Comparison of ENCODE assay signal across 14 cellular contexts in genomic region chr7:95491634-95492314, GRCh38. TPM values are rescaled to one million over a fixed set of nuclear protein-coding genes. Genes with fewer than 3 reads are reported as not detected.
DNase-seq lines count a peak whose midpoint lies in the region; ATAC-seq, FAIRE-seq and TF ChIP-seq lines count a peak whose summit lies in the region.
"Had no signal": no experiment of that assay in that cellular context is flagged by ENCODE, and none has a peak within 500 bp of the region (broad histone marks: within the 10 kb centered on the region; RNA-seq: fewer than 3 reads in every experiment).

No MANE protein-coding gene starts in this region.

- no peak for TF ChIP-seq CTCF in lower leg skin (IDR thresholded peaks at IDR 0.05)

- ATAC-seq in HG03457 (IDR thresholded peaks at IDR 0.05; ENCODE audit: unreplicated experiment), result no peak
- ATAC-seq: activated CD4-positive, CD25-positive, alpha-beta regulatory T cell treated with anti-CD3 and anti-CD28 coated beads, Interleukin-2, amount 50 U/mL, for 24 hours had no signal

- no peak overlapping the region for H3K4me3 ChIP-seq in lower leg skin (ENCODE audit: low read depth, poor library complexity, severe bottlenecking)
- H3K4me3 ChIP-seq: lower lobe of right lung had no signal

- no peak for FAIRE-seq in HTR-8/SVneo (lab: Jason Lieb, UNC)

- TF ChIP-seq POLR2A in lower leg skin (IDR thresholded peaks at IDR 0.05), result no peak

- WGBS in lower leg skin, 2 donors, result 65 to 67% methylated on average over 2 of the region's 2 CpGs

- intact Hi-C loops in lower leg skin (cut with DNase I; ENCODE audit: low total_unique reads), result no loop called here

- peak; percentile 36 for DNase-seq in DMS79 (lab: John Stamatoyannopoulos, UW)
- peak; percentile 86 for DNase-seq in M059J (ENCODE audit: low read depth)
- DNase-seq in RPMI8226, result peak; percentile 62
- DNase-seq in kidney tubule cell (ENCODE audit: low spot score), result peak; percentile 96
- DNase-seq in D341Med (ENCODE audit: low spot score), result no peak
- no peak for DNase-seq in HTR-8/SVneo (ENCODE audit: insufficient read length, low spot score)
- DNase-seq in lower leg skin (ENCODE audit: low spot score in 2 of 2), result no peak
- DNase-seq: cerebellar nuclear complex; lower lobe of right lung; Right ventricle myocardium superior; stimulated activated CD4-positive, alpha-beta T cell treated with anti-CD3 and anti-CD28 coated beads, Interleukin-4, amount 100 ng/mL, for 24 hours had no signal

RNA-seq across cellular contexts. Expression of gene ASB4, which starts 6.0 kb away (rescaled TPM):
- total RNA-seq in M059J (2014; rRNA removed; shearing (Covaris generic)), result not detected in 2 replicates
- under 1 TPM in 2 of 4 donors, not detected in 2; 0.34 to 0.45 TPM for total RNA-seq in lower leg skin
- total RNA-seq: progenitor cell of endocrine pancreas had no signal

RNA-seq across cellular contexts. Expression of gene PON2, which starts 56.9 kb away (rescaled TPM):
- total RNA-seq in M059J (2014; rRNA removed; shearing (Covaris generic)), result 213 and 223 TPM in 2 replicates
- 100 to 1,000 TPM in 1 of 4 donors, 10 to 100 TPM in 3; 77.7 to 101 (median 86.0) TPM for total RNA-seq in lower leg skin

Comparison
In these comparisons a context has a peak if more than half of its experiments do, and no peak if none do; other contexts are left out.
1. DNase-seq: peak in DMS79 (single experiment), M059J (single experiment), RPMI8226 (single experiment) and kidney tubule cell (single experiment); none in D341Med (single experiment), HTR-8/SVneo (single experiment) and lower leg skin (0 of 2).